Comparison of ENCODE assay signal across 10 cellular contexts in the genomic region with DNA sequence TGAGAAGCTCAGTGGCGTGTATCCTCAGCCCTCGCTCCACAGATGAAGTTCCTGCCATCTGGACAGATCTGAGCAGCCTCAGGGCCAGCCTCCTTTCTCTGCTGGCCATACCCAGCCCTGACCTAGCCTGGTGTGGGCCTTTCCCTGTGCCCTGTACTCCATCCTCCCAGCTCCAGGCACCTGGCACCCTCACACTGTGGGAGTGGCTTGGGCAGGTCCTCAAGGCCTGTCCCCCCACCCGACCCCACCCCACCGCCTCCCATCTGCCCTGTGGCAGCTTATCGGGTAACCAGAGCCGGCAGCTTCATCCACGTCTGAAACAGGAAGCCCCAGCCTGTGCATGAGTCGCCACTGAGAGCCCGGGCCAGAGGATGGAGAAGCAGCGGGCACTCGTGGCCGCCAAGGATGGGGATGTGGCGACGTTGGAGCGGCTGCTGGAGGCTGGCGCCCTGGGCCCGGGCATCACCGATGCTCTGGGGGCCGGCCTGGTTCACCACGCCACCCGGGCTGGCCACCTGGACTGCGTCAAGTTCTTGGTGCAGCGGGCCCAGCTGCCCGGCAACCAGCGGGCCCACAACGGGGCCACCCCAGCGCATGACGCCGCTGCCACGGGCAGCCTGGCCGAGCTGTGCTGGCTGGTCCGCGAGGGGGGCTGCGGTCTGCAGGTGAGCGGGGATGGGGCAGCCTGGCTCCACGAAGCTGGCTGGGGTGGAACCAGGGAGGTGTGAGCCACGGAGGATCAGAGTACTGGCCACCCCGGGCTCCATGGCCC. TPM values are rescaled to one million over a fixed set of nuclear protein-coding genes. Genes with fewer than 3 reads are reported as not detected.
DNase-seq lines count a peak whose midpoint lies in the region; ATAC-seq and TF ChIP-seq lines count a peak whose summit lies in the region.
"Had no signal": no experiment of that assay in that cellular context is flagged by ENCODE, and none has a peak within 500 bp of the region (broad histone marks: within the 10 kb centered on the region; RNA-seq: fewer than 3 reads in every experiment).

A gene with protein sequence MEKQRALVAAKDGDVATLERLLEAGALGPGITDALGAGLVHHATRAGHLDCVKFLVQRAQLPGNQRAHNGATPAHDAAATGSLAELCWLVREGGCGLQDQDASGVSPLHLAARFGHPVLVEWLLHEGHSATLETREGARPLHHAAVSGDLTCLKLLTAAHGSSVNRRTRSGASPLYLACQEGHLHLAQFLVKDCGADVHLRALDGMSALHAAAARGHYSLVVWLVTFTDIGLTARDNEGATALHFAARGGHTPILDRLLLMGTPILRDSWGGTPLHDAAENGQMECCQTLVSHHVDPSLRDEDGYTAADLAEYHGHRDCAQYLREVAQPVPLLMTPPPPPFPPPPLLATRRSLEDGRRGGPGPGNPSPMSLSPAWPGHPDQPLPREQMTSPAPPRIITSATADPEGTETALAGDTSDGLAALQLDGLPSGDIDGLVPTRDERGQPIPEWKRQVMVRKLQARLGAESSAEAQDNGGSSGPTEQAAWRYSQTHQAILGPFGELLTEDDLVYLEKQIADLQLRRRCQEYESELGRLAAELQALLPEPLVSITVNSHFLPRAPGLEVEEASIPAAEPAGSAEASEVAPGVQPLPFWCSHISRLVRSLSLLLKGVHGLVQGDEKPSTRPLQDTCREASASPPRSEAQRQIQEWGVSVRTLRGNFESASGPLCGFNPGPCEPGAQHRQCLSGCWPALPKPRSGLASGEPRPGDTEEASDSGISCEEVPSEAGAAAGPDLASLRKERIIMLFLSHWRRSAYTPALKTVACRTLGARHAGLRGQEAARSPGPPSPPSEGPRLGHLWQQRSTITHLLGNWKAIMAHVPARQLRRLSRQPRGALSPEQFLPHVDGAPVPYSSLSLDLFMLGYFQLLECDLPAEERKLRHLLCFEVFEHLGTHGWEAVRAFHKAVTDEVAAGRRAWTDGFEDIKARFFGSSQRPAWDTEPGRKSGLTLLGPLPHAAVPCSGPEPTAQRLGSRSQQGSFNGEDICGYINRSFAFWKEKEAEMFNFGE (plus strand): TSS at position 292 of the 772 bp plus-strand sequence. CDS start 80 bp downstream, at position 372.

- H3K9me3 ChIP-seq in SK-N-MC (ENCODE audit: low read depth, low read length) = no peaks in the 10 kb centered on the region
- H3K9me3 ChIP-seq: body of pancreas had no signal

- H3K4me3 ChIP-seq in H7 (ENCODE audit: insufficient read depth, low read depth, low read length) (no peak within 1 kb of the TSS), SK-N-MC (peak within 1 kb of the TSS; percentile 29; the same call in 1 of the 2 replicates)
- H3K4me3 ChIP-seq: body of pancreas had no signal

- H3K36me3 ChIP-seq in H7 (replicated peaks; ENCODE audit: control insufficient read depth, insufficient read depth, low read length) (no peaks in the 10 kb centered on the region), SK-N-MC (ENCODE audit: insufficient read depth, low read length) (no peaks in the 10 kb centered on the region)

- ATAC-seq in omental fat pad (ENCODE audit: low FRiP score) = no peak
- ATAC-seq: body of pancreas had no signal

- H3K9ac ChIP-seq in SK-N-MC (ENCODE audit: insufficient read length) = no peak within 1 kb of the TSS

- peak; percentile 28 for DNase-seq in 8988T
- peak; percentile 73 for DNase-seq in H7
- DNase-seq in SK-N-MC (ENCODE audit: low read depth, low spot score) = no peak
- DNase-seq in kidney tubule cell (ENCODE audit: low spot score) = peak; percentile 35
- DNase-seq in germinal center (ENCODE audit: low spot score) = no peak
- no peak for DNase-seq in omental fat pad (ENCODE audit: low spot score)
- no peak for DNase-seq in NCI-H1436 (lab: John Stamatoyannopoulos, UW)
- no peak for DNase-seq in pons (ENCODE audit: low spot score)

- TF ChIP-seq CTCF in omental fat pad (IDR thresholded peaks at IDR 0.05) = no peak

- H3K27me3 ChIP-seq in H7 (ENCODE audit: control insufficient read depth, insufficient read depth, low read length) = no peaks in the 10 kb centered on the region
- H3K27me3 ChIP-seq: body of pancreas had no signal

- H3K27ac ChIP-seq in SK-N-MC = peak within 1 kb of the TSS; percentile 60; the same call in 1 of the 2 replicates

RNA-seq across cellular contexts. Expression of the gene that starts here (rescaled TPM):
- 0.81 and 1.5 TPM in 2 replicates for total RNA-seq in H7 (2014; rRNA removed; shearing (Covaris generic))
- under 1 TPM; 0.19 to 0.47 (median 0.25) TPM for total RNA-seq in omental fat pad
- total RNA-seq: body of pancreas; CD4-positive, alpha-beta T cell had no signal

Comparison
In these comparisons a context has a peak if more than half of its experiments do, and no peak if none do; other contexts are left out.
1. DNase-seq: peak in 8988T (single experiment), H7 (single experiment) and kidney tubule cell (single experiment); none in SK-N-MC (single experiment), germinal center (single experiment), omental fat pad (single experiment), NCI-H1436 (single experiment) and pons (single experiment).